In the genomic region with DNA sequence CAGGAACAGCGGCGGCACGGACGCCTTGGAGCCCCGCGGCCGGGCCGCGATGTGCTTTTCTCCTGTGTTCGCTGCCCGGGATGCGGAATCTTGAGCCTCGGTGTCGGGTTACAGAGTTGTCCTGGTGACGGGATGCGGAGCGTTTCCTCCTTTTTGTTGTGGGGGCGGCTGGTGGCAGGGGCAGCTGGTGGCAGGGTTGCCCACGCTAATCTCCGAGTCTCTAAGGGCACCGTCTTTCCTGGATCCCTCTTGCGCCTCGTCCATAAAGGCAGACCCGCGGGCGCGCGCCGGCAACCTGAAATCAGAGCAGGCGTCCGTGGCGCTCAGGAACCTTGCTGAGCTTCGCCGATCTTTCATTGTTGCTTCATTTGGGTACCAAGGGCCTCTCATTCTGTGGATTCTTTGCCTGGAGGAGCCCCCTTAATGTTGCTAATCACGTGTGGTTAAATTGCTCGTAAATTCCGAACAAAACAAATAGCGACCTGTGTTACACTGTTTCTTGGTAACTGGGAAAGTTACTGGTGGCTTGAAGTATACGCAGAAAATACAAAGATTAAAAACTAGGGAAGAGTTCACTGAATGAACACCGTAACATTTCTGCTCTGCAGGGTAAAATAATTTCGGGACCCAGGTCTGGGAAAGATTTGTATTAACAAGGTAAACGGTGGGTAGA, we compare ENCODE assay signal across 8 cellular contexts. TPM values are rescaled to one million over a fixed set of nuclear protein-coding genes. Genes with fewer than 3 reads are reported as not detected.
DNase-seq lines count a peak whose midpoint lies in the region; ATAC-seq and TF ChIP-seq lines count a peak whose summit lies in the region.

No MANE protein-coding gene starts in this region.

- peak overlapping the region; percentile 94 to 98 for H3K27ac ChIP-seq in thoracic aorta

- in situ Hi-C loops in GM13976 (cut with MboI; ENCODE audit: low sequenced_read_pairs, unreplicated experiment), result loop anchor here (10.0 kb wide), 1 partner anchor 213 kb away; no protein-coding TSS in a partner anchor

- POLR2A ChIA-PET in naive thymus-derived CD8-positive, alpha-beta T cell (lab: Charles Lee), result no interaction called here

- H3K4me3 Mint-ChIP-seq in activated T-helper 2 cell treated with anti-CD3 and anti-CD28 coated beads, Interferon-gamma antibody, Interleukin-2, Interleukin-4, amounts not matched to agents 10 μg/mL and 5 μg/mL and 100 μg/mL, durations not matched to agents 14 hours and 24 hours and 36 hours (ENCODE audit: low read depth), result peak overlapping the region; percentile 83
- H3K4me3 Mint-ChIP-seq in naive thymus-derived CD8-positive, alpha-beta T cell, result peak overlapping the region; percentile 91 to 98 (median 94)

- peak overlapping the region; percentile 73 for H3K4me3 ChIP-seq in fibroblast of pulmonary artery (replicated peaks; ENCODE audit: low read depth, low read length)
- H3K4me3 ChIP-seq in thoracic aorta, result peak overlapping the region; percentile 98

- H3K27me3 ChIP-seq in thoracic aorta (replicated peaks; ENCODE audit: insufficient read depth), result no peaks in the 10 kb centered on the region

- no peaks in the 10 kb centered on the region for H3K9me3 Mint-ChIP-seq in activated T-helper 2 cell treated with anti-CD3 and anti-CD28 coated beads, Interferon-gamma antibody, Interleukin-2, Interleukin-4, amounts not matched to agents 10 μg/mL and 5 μg/mL and 100 μg/mL, durations not matched to agents 14 hours and 24 hours and 36 hours
- peaks cover 0 to 4% (median 0%) of the 10 kb centered on the region in 9 donors for H3K9me3 Mint-ChIP-seq in naive thymus-derived CD8-positive, alpha-beta T cell

- H3K9me3 ChIP-seq in thoracic aorta, result no peaks in the 10 kb centered on the region

- peaks cover 65% of the 10 kb centered on the region for H3K27me3 Mint-ChIP-seq in activated T-helper 2 cell treated with anti-CD3 and anti-CD28 coated beads, Interferon-gamma antibody, Interleukin-2, Interleukin-4, amounts not matched to agents 10 μg/mL and 5 μg/mL and 100 μg/mL, durations not matched to agents 14 hours and 24 hours and 36 hours (ENCODE audit: low read depth)
- peaks cover 5 to 26% (median 8%) of the 10 kb centered on the region in 5 donors for H3K27me3 Mint-ChIP-seq in naive thymus-derived CD8-positive, alpha-beta T cell

- peaks cover 14% of the 10 kb centered on the region for H3K4me1 Mint-ChIP-seq in activated T-helper 2 cell treated with anti-CD3 and anti-CD28 coated beads, Interferon-gamma antibody, Interleukin-2, Interleukin-4, amounts not matched to agents 10 μg/mL and 5 μg/mL and 100 μg/mL, durations not matched to agents 14 hours and 24 hours and 36 hours (ENCODE audit: low read depth)
- H3K4me1 Mint-ChIP-seq in naive thymus-derived CD8-positive, alpha-beta T cell, result peaks cover 10 to 20% (median 17%) of the 10 kb centered on the region in 4 donors

- TF ChIP-seq CTCF in GM13976 (IDR thresholded peaks at IDR 0.05; ENCODE audit: borderline replicate concordance, control extremely low read depth, extremely low read depth, insufficient read depth, missing control alignments) (no peak), fibroblast of pulmonary artery (IDR thresholded peaks at IDR 0.05; ENCODE audit: low read length, missing control alignments) (no peak), thoracic aorta (IDR thresholded peaks at IDR 0.05) (no peak)

- ATAC-seq in HG03432 (IDR thresholded peaks at IDR 0.05; ENCODE audit: unreplicated experiment) (peak; percentile 23), thoracic aorta (ENCODE audit: insufficient number of reproducible peaks, low FRiP score, low read depth) (no peak)
- peak; percentile 22 to 37 for ATAC-seq in naive thymus-derived CD8-positive, alpha-beta T cell

- H3K27ac Mint-ChIP-seq in activated T-helper 2 cell treated with anti-CD3 and anti-CD28 coated beads, Interferon-gamma antibody, Interleukin-2, Interleukin-4, amounts not matched to agents 10 μg/mL and 5 μg/mL and 100 μg/mL, durations not matched to agents 14 hours and 24 hours and 36 hours, result peak overlapping the region; percentile 48
- peak overlapping the region; percentile 57 to 95 (median 89) for H3K27ac Mint-ChIP-seq in naive thymus-derived CD8-positive, alpha-beta T cell

- intact Hi-C loops in activated T-helper 2 cell treated with anti-CD3 and anti-CD28 coated beads, Interferon-gamma antibody, Interleukin-2, Interleukin-4, amounts not matched to agents 10 μg/mL and 5 μg/mL and 100 μg/mL, durations not matched to agents 14 hours and 24 hours and 36 hours (cut with micrococcal nuclease), result loop anchor here (2.0 to 5.0 kb wide), 2 partner anchors 437 to 526 kb away; partner anchors contain the start of gene TSC22D2

- no peaks in the 10 kb centered on the region for H3K36me3 ChIP-seq in thoracic aorta

- peak; percentile 53 for DNase-seq in GM13976 (ENCODE audit: low spot score)
- DNase-seq in NCI-H82 (lab: John Stamatoyannopoulos, UW), result peak; percentile 91
- DNase-seq in activated T-helper 2 cell treated with anti-CD3 and anti-CD28 coated beads, Interferon-gamma antibody, Interleukin-2, Interleukin-4, amounts not matched to agents 10 μg/mL and 5 μg/mL and 100 μg/mL, durations not matched to agents 14 hours and 24 hours and 36 hours (ENCODE audit: low spot score), result no peak
- DNase-seq in fibroblast of pulmonary artery (ENCODE audit: low read depth), result peak; percentile 70
- DNase-seq in naive thymus-derived CD8-positive, alpha-beta T cell, result peak in 9 of 10 donors; percentile 8 to 64 (median 27)
- peak; percentile 20 for DNase-seq in thoracic aorta (ENCODE audit: low spot score)
- no peak for DNase-seq in MV-4-11 (lab: John Stamatoyannopoulos, UW)

- peaks cover 9 to 46% of the 10 kb centered on the region in 2 donors for H3K4me1 ChIP-seq in thoracic aorta (ENCODE audit: control insufficient read depth in 1 of 2, low read depth in 2 of 2)

- H3K36me3 Mint-ChIP-seq in activated T-helper 2 cell treated with anti-CD3 and anti-CD28 coated beads, Interferon-gamma antibody, Interleukin-2, Interleukin-4, amounts not matched to agents 10 μg/mL and 5 μg/mL and 100 μg/mL, durations not matched to agents 14 hours and 24 hours and 36 hours (ENCODE audit: low read depth), result peaks cover 3% of the 10 kb centered on the region
- H3K36me3 Mint-ChIP-seq in naive thymus-derived CD8-positive, alpha-beta T cell, result no peaks in the 10 kb centered on the region

RNA-seq across cellular contexts. Expression of gene PFN2, which starts 0.8 kb away (rescaled TPM):
- 0.78 and 0.85 TPM in 2 replicates for total RNA-seq in activated T-helper 2 cell treated with anti-CD3 and anti-CD28 coated beads, Interferon-gamma antibody, Interleukin-2, Interleukin-4, amounts not matched to agents 10 μg/mL and 5 μg/mL and 100 μg/mL, durations not matched to agents 14 hours and 24 hours and 36 hours
- total RNA-seq in naive thymus-derived CD8-positive, alpha-beta T cell, result 10 to 100 TPM; 21.3 to 23.4 TPM
- polyA plus RNA-seq in naive thymus-derived CD8-positive, alpha-beta T cell, result 10 to 100 TPM in 2 of 3 donors, 1 to 10 TPM in 1; 8.9 to 12.7 (median 11.9) TPM
- total RNA-seq in thoracic aorta, result 10 to 100 TPM; 78.9 to 82.0 TPM

Comparison
In these comparisons a context has a peak if more than half of its experiments do, and no peak if none do; other contexts are left out.
1. DNase-seq: peak in GM13976 (single experiment), NCI-H82 (single experiment), fibroblast of pulmonary artery (single experiment), naive thymus-derived CD8-positive, alpha-beta T cell (9 of 10) and thoracic aorta (single experiment); none in activated T-helper 2 cell treated with anti-CD3 and anti-CD28 coated beads, Interferon-gamma antibody, Interleukin-2, Interleukin-4, amounts not matched to agents 10 μg/mL and 5 μg/mL and 100 μg/mL, durations not matched to agents 14 hours and 24 hours and 36 hours (single experiment) and MV-4-11 (single experiment).
2. RNA of gene PFN2, which starts 0.8 kb away (total RNA-seq): 78.9 to 82.0 TPM in thoracic aorta and 21.3 to 23.4 TPM in naive thymus-derived CD8-positive, alpha-beta T cell; 0.78 to 0.85 TPM in activated T-helper 2 cell treated with anti-CD3 and anti-CD28 coated beads, Interferon-gamma antibody, Interleukin-2, Interleukin-4, amounts not matched to agents 10 μg/mL and 5 μg/mL and 100 μg/mL, durations not matched to agents 14 hours and 24 hours and 36 hours; every median in the first group is over 10 times any median in the second.